In genomic region chr15:52568569-52569243, GRCh38 we compare ENCODE assay signal across 8 cellular contexts. TPM values are rescaled to one million over a fixed set of nuclear protein-coding genes. Genes with fewer than 3 reads are reported as not detected.
A peak's percentile ranks its signal among the peaks of the same experiment; 100 is the strongest.
DNase-seq lines count a peak whose midpoint lies in the region; ATAC-seq lines count a peak whose summit lies in the region.

A gene with protein sequence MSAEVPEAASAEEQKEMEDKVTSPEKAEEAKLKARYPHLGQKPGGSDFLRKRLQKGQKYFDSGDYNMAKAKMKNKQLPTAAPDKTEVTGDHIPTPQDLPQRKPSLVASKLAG (minus strand): TSS chr15:52569030. CDS start chr15:52568892, 138 bp downstream.

- peak within 1 kb of the TSS; percentile 58 for H3K9ac ChIP-seq in endocrine pancreas (ENCODE audit: control insufficient read depth, insufficient read depth, low read length)

- no peaks in the 10 kb centered on the region for H3K9me3 Mint-ChIP-seq in activated CD8-positive, alpha-beta memory T cell treated with anti-CD3 and anti-CD28 coated beads, Interleukin-2, amount 10 ng/mL, durations not matched to agents 7 days and 5 days (ENCODE audit: low read depth)

- no peaks in the 10 kb centered on the region for H3K27me3 ChIP-seq in endocrine pancreas (ENCODE audit: control insufficient read depth, insufficient read depth, low read length)

- H3K4me3 ChIP-seq in endocrine pancreas (ENCODE audit: control insufficient read depth, insufficient read depth, low read length): peak within 1 kb of the TSS; percentile 98

- peak within 1 kb of the TSS; percentile 98 for H3K27ac Mint-ChIP-seq in activated CD8-positive, alpha-beta memory T cell treated with anti-CD3 and anti-CD28 coated beads, Interleukin-2, amount 10 ng/mL, durations not matched to agents 7 days and 5 days

- CTCF ChIA-PET in activated CD8-positive, alpha-beta memory T cell treated with anti-CD3 and anti-CD28 coated beads, Interleukin-2, amount 10 ng/mL, durations not matched to agents 7 days and 5 days (lab: Charles Lee): interaction anchor here (0.6 to 1.4 kb wide), 6 partner anchors 8 to 312 kb away, joined by 3 to 6 read pairs (median 4); no protein-coding TSS in a partner anchor

- H3K9me3 ChIP-seq in endocrine pancreas (ENCODE audit: control insufficient read depth, low read length): no peaks in the 10 kb centered on the region

- H3K36me3 ChIP-seq in endocrine pancreas (ENCODE audit: control insufficient read depth, insufficient read depth, low read length): no peaks in the 10 kb centered on the region

- H3K27me3 Mint-ChIP-seq in activated CD8-positive, alpha-beta memory T cell treated with anti-CD3 and anti-CD28 coated beads, Interleukin-2, amount 10 ng/mL, durations not matched to agents 7 days and 5 days: no peaks in the 10 kb centered on the region

- H3K36me3 Mint-ChIP-seq in activated CD8-positive, alpha-beta memory T cell treated with anti-CD3 and anti-CD28 coated beads, Interleukin-2, amount 10 ng/mL, durations not matched to agents 7 days and 5 days: peaks cover 22% of the 10 kb centered on the region

- peaks cover 12% of the 10 kb centered on the region for H3K4me1 ChIP-seq in endocrine pancreas (ENCODE audit: control insufficient read depth, insufficient read depth, low read length)

- H3K4me3 Mint-ChIP-seq in activated CD8-positive, alpha-beta memory T cell treated with anti-CD3 and anti-CD28 coated beads, Interleukin-2, amount 10 ng/mL, durations not matched to agents 7 days and 5 days: peak within 1 kb of the TSS; percentile 91

- peaks cover 30% of the 10 kb centered on the region for H3K4me1 Mint-ChIP-seq in activated CD8-positive, alpha-beta memory T cell treated with anti-CD3 and anti-CD28 coated beads, Interleukin-2, amount 10 ng/mL, durations not matched to agents 7 days and 5 days

- DNase-seq in COLO829 (ENCODE audit: low spot score): peak; percentile 76
- peak; percentile 96 for DNase-seq in HT1080 (ENCODE audit: low read depth)
- DNase-seq in NOMO-1 treated with dmso at 0.1 percent for 144 hours (lab: John Stamatoyannopoulos, UW; ENCODE audit: unreplicated experiment): peak; percentile 93
- peak; percentile 90 for DNase-seq in activated CD8-positive, alpha-beta memory T cell treated with anti-CD3 and anti-CD28 coated beads, Interleukin-2, amount 10 ng/mL, durations not matched to agents 7 days and 5 days
- DNase-seq in mesenteric fat pad (ENCODE audit: low spot score): peak; percentile 94
- peak; percentile 54 to 58 for DNase-seq in stimulated activated CD8-positive, alpha-beta memory T cell treated with anti-CD3 and anti-CD28 coated beads, Interleukin-15, amount 100 ng/mL, for 4 hours (ENCODE audit: low read depth in 2 of 2)

- peak; percentile 54 for ATAC-seq in GM21360 (IDR thresholded peaks at IDR 0.05; ENCODE audit: unreplicated experiment)
- peak; percentile 81 for ATAC-seq in activated CD8-positive, alpha-beta memory T cell treated with anti-CD3 and anti-CD28 coated beads, Interleukin-2, amount 10 ng/mL, durations not matched to agents 7 days and 5 days

RNA-seq across cellular contexts. Expression of the gene that starts here (rescaled TPM):
- total RNA-seq in HT1080 (2014; rRNA removed; shearing (Covaris generic)): 94.2 and 127 TPM in 2 replicates
- 112 and 144 TPM in 2 replicates for polyA plus RNA-seq in HT1080 (2015; cell fraction: cytosol; rRNA removed)
- polyA plus RNA-seq in HT1080 (2015; cell fraction: nucleus; rRNA removed): 56.4 and 63.5 TPM in 2 replicates
- total RNA-seq in activated CD8-positive, alpha-beta memory T cell treated with anti-CD3 and anti-CD28 coated beads, Interleukin-2, amount 10 ng/mL, durations not matched to agents 7 days and 5 days: 100 to 1,000 TPM; 167 to 174 TPM
- total RNA-seq in mesenteric fat pad: 179 TPM

Comparison
In these comparisons a context has a peak if more than half of its experiments do, and no peak if none do; other contexts are left out.
1. Peak in every context shown above with its lines: DNase-seq, ATAC-seq and H3K4me3 ChIP-seq.